18 cellular contexts compared by ENCODE assay signal in genomic region chr10:54880943-54881342, GRCh38.
"Had no signal": no experiment of that assay in that cellular context is flagged by ENCODE, and none has a peak within 500 bp of the region (broad histone marks: within the 10 kb centered on the region; RNA-seq: fewer than 3 reads in every experiment).

No MANE protein-coding gene starts in this region.

- H3K27me3 Mint-ChIP-seq: activated CD4-positive, alpha-beta memory T cell treated with anti-CD3 and anti-CD28 coated beads for 36 hours; activated CD4-positive, alpha-beta T cell treated with anti-CD3 and anti-CD28 coated beads for 36 hours; activated CD8-positive, alpha-beta memory T cell treated with anti-CD3 and anti-CD28 coated beads, Interleukin-2, amount 10 ng/mL, durations not matched to agents 7 days and 5 days; activated naive CD4-positive, alpha-beta T cell treated with anti-CD3 and anti-CD28 coated beads, Interleukin-2, amount 10 ng/mL, durations not matched to agents 7 days and 5 days; naive thymus-derived CD4-positive, alpha-beta T cell; stimulated activated naive CD8-positive, alpha-beta T cell treated with anti-CD3 and anti-CD28 coated beads, Interleukin-15, amount 100 ng/mL, for 72 hours had no signal

- H3K4me1 Mint-ChIP-seq: activated CD4-positive, alpha-beta T cell treated with anti-CD3 and anti-CD28 coated beads for 36 hours; activated CD8-positive, alpha-beta memory T cell treated with anti-CD3 and anti-CD28 coated beads, Interleukin-2, amount 10 ng/mL, durations not matched to agents 7 days and 5 days; activated naive CD4-positive, alpha-beta T cell treated with anti-CD3 and anti-CD28 coated beads, Interleukin-2, amount 10 ng/mL, durations not matched to agents 7 days and 5 days; naive thymus-derived CD4-positive, alpha-beta T cell; stimulated activated naive CD8-positive, alpha-beta T cell treated with anti-CD3 and anti-CD28 coated beads, Interleukin-15, amount 100 ng/mL, for 72 hours had no signal

- ATAC-seq: activated CD4-positive, alpha-beta T cell treated with anti-CD3 and anti-CD28 coated beads for 36 hours; activated CD8-positive, alpha-beta memory T cell treated with anti-CD3 and anti-CD28 coated beads, Interleukin-2, amount 10 ng/mL, durations not matched to agents 7 days and 5 days; mucosa of descending colon; naive thymus-derived CD4-positive, alpha-beta T cell; stimulated activated naive CD8-positive, alpha-beta T cell treated with anti-CD3 and anti-CD28 coated beads, Interleukin-15, amount 100 ng/mL, for 72 hours had no signal

- DNase-seq: activated CD4-positive, alpha-beta memory T cell treated with anti-CD3 and anti-CD28 coated beads for 36 hours; activated CD4-positive, alpha-beta T cell treated with anti-CD3 and anti-CD28 coated beads for 36 hours; activated CD8-positive, alpha-beta memory T cell treated with anti-CD3 and anti-CD28 coated beads, Interleukin-2, amount 10 ng/mL, durations not matched to agents 7 days and 5 days; activated naive CD4-positive, alpha-beta T cell treated with anti-CD3 and anti-CD28 coated beads, Interleukin-2, amount 10 ng/mL, durations not matched to agents 7 days and 5 days; activated T-cell treated with anti-CD3 and anti-CD28 coated beads, Interleukin-2, amount 50 U/mL, for 1 hour; cerebellar nuclear complex; effector memory CD4-positive, alpha-beta T cell; foreskin fibroblast; hippocampal formation; kidney; left ventricle myocardium inferior; mucosa of descending colon; naive thymus-derived CD4-positive, alpha-beta T cell; stimulated activated CD4-positive, alpha-beta T cell treated with anti-CD3 and anti-CD28 coated beads, Interleukin-1b, Interleukin-23, amount 100 ng/mL, for 48 hours; stimulated activated naive CD8-positive, alpha-beta T cell treated with anti-CD3 and anti-CD28 coated beads, Interleukin-15, amount 100 ng/mL, for 72 hours had no signal

- H3K4me3 Mint-ChIP-seq: activated CD4-positive, alpha-beta memory T cell treated with anti-CD3 and anti-CD28 coated beads for 36 hours; activated CD4-positive, alpha-beta T cell treated with anti-CD3 and anti-CD28 coated beads for 36 hours; activated CD8-positive, alpha-beta memory T cell treated with anti-CD3 and anti-CD28 coated beads, Interleukin-2, amount 10 ng/mL, durations not matched to agents 7 days and 5 days; activated naive CD4-positive, alpha-beta T cell treated with anti-CD3 and anti-CD28 coated beads, Interleukin-2, amount 10 ng/mL, durations not matched to agents 7 days and 5 days; naive thymus-derived CD4-positive, alpha-beta T cell; stimulated activated naive CD8-positive, alpha-beta T cell treated with anti-CD3 and anti-CD28 coated beads, Interleukin-15, amount 100 ng/mL, for 72 hours had no signal

- H3K27ac Mint-ChIP-seq: activated CD4-positive, alpha-beta memory T cell treated with anti-CD3 and anti-CD28 coated beads for 36 hours; activated CD4-positive, alpha-beta T cell treated with anti-CD3 and anti-CD28 coated beads for 36 hours; activated CD8-positive, alpha-beta memory T cell treated with anti-CD3 and anti-CD28 coated beads, Interleukin-2, amount 10 ng/mL, durations not matched to agents 7 days and 5 days; activated naive CD4-positive, alpha-beta T cell treated with anti-CD3 and anti-CD28 coated beads, Interleukin-2, amount 10 ng/mL, durations not matched to agents 7 days and 5 days; naive thymus-derived CD4-positive, alpha-beta T cell; stimulated activated naive CD8-positive, alpha-beta T cell treated with anti-CD3 and anti-CD28 coated beads, Interleukin-15, amount 100 ng/mL, for 72 hours had no signal

- H3K9me3 Mint-ChIP-seq: activated naive CD4-positive, alpha-beta T cell treated with anti-CD3 and anti-CD28 coated beads, Interleukin-2, amount 10 ng/mL, durations not matched to agents 7 days and 5 days; stimulated activated naive CD8-positive, alpha-beta T cell treated with anti-CD3 and anti-CD28 coated beads, Interleukin-15, amount 100 ng/mL, for 72 hours had no signal

- H3K9me3 ChIP-seq: ascending aorta, breast epithelium, mucosa of descending colon, neutrophil had no signal

- H3K36me3 Mint-ChIP-seq: activated CD4-positive, alpha-beta memory T cell treated with anti-CD3 and anti-CD28 coated beads for 36 hours; activated CD8-positive, alpha-beta memory T cell treated with anti-CD3 and anti-CD28 coated beads, Interleukin-2, amount 10 ng/mL, durations not matched to agents 7 days and 5 days; activated naive CD4-positive, alpha-beta T cell treated with anti-CD3 and anti-CD28 coated beads, Interleukin-2, amount 10 ng/mL, durations not matched to agents 7 days and 5 days; naive thymus-derived CD4-positive, alpha-beta T cell had no signal
